9 cellular contexts compared by ENCODE assay signal in the genomic region with DNA sequence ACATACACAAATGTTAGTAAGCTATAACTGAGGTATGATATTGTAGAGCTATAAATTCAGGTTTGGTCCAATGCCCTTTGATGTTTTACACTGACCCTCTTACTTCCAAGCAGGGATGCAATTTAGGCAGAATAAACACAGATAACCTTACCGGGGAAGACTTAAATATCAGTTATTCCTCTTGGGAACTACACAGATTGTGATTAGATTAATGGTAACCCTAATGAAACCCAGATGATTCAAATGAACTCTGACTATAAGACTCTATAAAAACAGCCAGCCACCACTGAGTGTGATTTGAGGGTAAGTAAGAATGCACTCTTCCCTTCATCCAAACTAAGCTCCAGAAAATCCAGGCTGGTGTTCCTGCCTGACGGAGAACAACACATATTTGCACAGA.
"Had no signal": no experiment of that assay in that cellular context is flagged by ENCODE, and none has a peak within 500 bp of the region (broad histone marks: within the 10 kb centered on the region; RNA-seq: fewer than 3 reads in every experiment).

No MANE protein-coding gene starts in this region.

- H3K9me3 ChIP-seq: HAP-1 had no signal

- H3K27ac ChIP-seq: HL-60 had no signal

- H3K36me3 ChIP-seq: HAP-1 had no signal

- DNase-seq: H7, HFFc6, IMR-90, KG1 had no signal

- H2AFZ ChIP-seq: GM23338 had no signal

- H3K4me2 ChIP-seq: GM23338 had no signal

- H3K4me1 ChIP-seq: HAP-1 had no signal

- FAIRE-seq: H1, K562 had no signal

- H3K4me3 ChIP-seq: GM23338, HAP-1, K562 had no signal
